ENCODE assay signal across 14 cellular contexts in genomic region chr18:58401191-58401590, GRCh38.
"Had no signal": no experiment of that assay in that cellular context is flagged by ENCODE, and none has a peak within 500 bp of the region (broad histone marks: within the 10 kb centered on the region; RNA-seq: fewer than 3 reads in every experiment).

No MANE protein-coding gene starts in this region.

- FAIRE-seq: astrocyte, keratinocyte had no signal

- H3K9me3 Mint-ChIP-seq: mesothelial cell of epicardium had no signal

- H3K4me3 Mint-ChIP-seq: mesothelial cell of epicardium had no signal

- H3K9me3 ChIP-seq: adrenal gland, breast epithelium had no signal

- H3K27ac ChIP-seq: adrenal gland, breast epithelium, coronary artery had no signal

- DNase-seq: activated CD4-positive, alpha-beta T cell treated with anti-CD3 and anti-CD28 coated beads for 4 hours; activated CD8-positive, alpha-beta memory T cell treated with anti-CD3 and anti-CD28 coated beads for 24 hours; activated CD8-positive, alpha-beta memory T cell treated with anti-CD3 and anti-CD28 coated beads, Interleukin-2, amount 50 U/mL, for 48 hours; adrenal gland; foreskin melanocyte; glutamatergic neuron; retina; stimulated activated CD8-positive, alpha-beta memory T cell treated with anti-CD3 and anti-CD28 coated beads, Interleukin-4, amount 100 ng/mL, for 48 hours had no signal

- H3K4me3 ChIP-seq: adrenal gland, breast epithelium, coronary artery, lung had no signal

- H3K36me3 ChIP-seq: adrenal gland, breast epithelium had no signal

- H3K27me3 ChIP-seq: adrenal gland, breast epithelium had no signal
